In genomic region chr1:208652300-208653160, GRCh38 we compare ENCODE assay signal across 8 cellular contexts.
A peak's percentile ranks its signal among the peaks of the same experiment; 100 is the strongest.
DNase-seq lines count a peak whose midpoint lies in the region; ATAC-seq, FAIRE-seq and TF ChIP-seq lines count a peak whose summit lies in the region.

No MANE protein-coding gene starts in this region.

- TF ChIP-seq CTCF in Peyer's patch (IDR thresholded peaks at IDR 0.05) (peak; percentile 30 to 84 (median 72)), K562 (IDR thresholded peaks at IDR 0.05 in 2 of 3, conservative IDR thresholded peaks at IDR 0.05 in 1 of 3; ENCODE audit: insufficient read depth in 2 of 3, low read depth in 1 of 3, low read length in 3 of 3) (peak; percentile 61 to 82 (median 77)), spleen (IDR thresholded peaks at IDR 0.05 in 8 of 11, conservative IDR thresholded peaks at IDR 0.05 in 3 of 11) (peak; percentile 59 to 91 (median 78))

- POLR2A ChIA-PET in K562 (lab: Yijun Ruan, JAX), result interaction anchor here (0.6 to 0.7 kb wide), 2 partner anchors 29 to 610 kb away, joined by 3 read pairs; no protein-coding TSS in a partner anchor

- in situ Hi-C loops in K562 (cut with MboI), result no loop called here

- intact Hi-C loops in K562 (cut with micrococcal nuclease) (loop anchor here (1.0 to 2.0 kb wide), 4 partner anchors 596 to 914 kb away; no protein-coding TSS in a partner anchor), spleen (cut with DNase I; ENCODE audit: low total_unique reads) (loop anchor here (5.0 kb wide), 1 partner anchor 540 kb away; no protein-coding TSS in a partner anchor)

- H3K4me1 ChIP-seq in Peyer's patch, result no peaks in the 10 kb centered on the region
- no peaks in the 10 kb centered on the region for H3K4me1 ChIP-seq in K562 (replicated peaks in 1 of 2; ENCODE audit: control insufficient read depth in 2 of 2, insufficient read depth in 2 of 2, low read length in 2 of 2)
- H3K4me1 ChIP-seq in spleen, result no peaks in the 10 kb centered on the region

- DNase-seq in GM04503 (ENCODE audit: low read depth), result peak; percentile 23
- DNase-seq in H4 (ENCODE audit: low spot score), result peak; percentile 74
- DNase-seq in MG63, result peak; percentile 59
- DNase-seq in Peyer's patch, result peak in 1 of 3 donors; percentile 66
- peak; percentile 51 to 70 (median 59) for DNase-seq in K562 (ENCODE audit: extremely low read depth in 1 of 4, low spot score in 3 of 4)
- DNase-seq in iPS-NIHi7 (ENCODE audit: extremely low spot score), result peak; percentile 77
- DNase-seq in spleen, result no peak

- ATAC-seq in K562 (peak; percentile 98), HG03108 (IDR thresholded peaks at IDR 0.05; ENCODE audit: unreplicated experiment) (no peak)

- no peak overlapping the region for H3K4me2 ChIP-seq in K562 (ENCODE audit: insufficient read depth, low read length)

- peak; percentile 92 for FAIRE-seq in K562 (lab: Jason Lieb, UNC)

- no peak overlapping the region for H3K27ac ChIP-seq in Peyer's patch
- no peak overlapping the region for H3K27ac ChIP-seq in K562 (ENCODE audit: extremely low read depth, low read depth, low read length)
- no peak overlapping the region for H3K27ac ChIP-seq in spleen

- CTCF ChIA-PET in K562 (lab: Yijun Ruan, JAX; ENCODE audit: low intra/inter-chr PET ratio), result interaction anchor here (0.6 to 0.7 kb wide), 3 partner anchors 152 to 241 kb away, joined by 3 read pairs; no protein-coding TSS in a partner anchor

- no peak overlapping the region for H3K4me3 ChIP-seq in MG63
- H3K4me3 ChIP-seq in Peyer's patch, result no peak overlapping the region
- no peak overlapping the region for H3K4me3 ChIP-seq in K562
- H3K4me3 ChIP-seq in spleen, result no peak overlapping the region

- 3% methylated on average over 8 of the region's 8 CpGs for WGBS in K562 (ENCODE audit: insufficient coverage, low coverage, missing lambda C conversion rate)
- 16 to 21% (median 19%) methylated on average over 8 of the region's 8 CpGs for WGBS in spleen, 5 donors

- no peaks in the 10 kb centered on the region for H4K20me1 ChIP-seq in K562 (replicated peaks; ENCODE audit: control insufficient read depth, insufficient read depth, low read length)

- no peaks in the 10 kb centered on the region for H3K9me1 ChIP-seq in K562 (ENCODE audit: control insufficient read depth, insufficient read depth, low read length)

- TF ChIP-seq POLR2A in Peyer's patch (IDR thresholded peaks at IDR 0.05) (no peak), K562 (conservative IDR thresholded peaks at IDR 0.05) (no peak), spleen (IDR thresholded peaks at IDR 0.05) (no peak)

- no peaks in the 10 kb centered on the region for H3K9me3 ChIP-seq in MG63
- no peaks in the 10 kb centered on the region for H3K9me3 ChIP-seq in Peyer's patch
- no peaks in the 10 kb centered on the region for H3K9me3 ChIP-seq in K562 (replicated peaks; ENCODE audit: control insufficient read depth, insufficient read depth, low read depth, low read length)
- no peaks in the 10 kb centered on the region for H3K9me3 ChIP-seq in spleen

- H3K79me2 ChIP-seq in K562 (ENCODE audit: control insufficient read depth, insufficient read depth, low read length), result no peaks in the 10 kb centered on the region

- no peak overlapping the region for H2AFZ ChIP-seq in K562 (ENCODE audit: low read depth, low read length)

- TF ChIP-seq RAD21 in K562 (CRISPR knock-in tag; conservative IDR thresholded peaks at IDR 0.05 in 1 of 2, IDR thresholded peaks at IDR 0.05 in 1 of 2), result peak; percentile 40 to 66; a peak in 3 of 4 replicates

- H3K9ac ChIP-seq in K562 (ENCODE audit: insufficient read depth in 1 of 2, low read depth in 2 of 2, low read length in 2 of 2), result no peak overlapping the region

- H3K27me3 ChIP-seq in MG63, result peaks cover 3% of the 10 kb centered on the region; the same call in 1 of the 2 replicates
- no peaks in the 10 kb centered on the region for H3K27me3 ChIP-seq in Peyer's patch
- H3K27me3 ChIP-seq in K562 (ENCODE audit: control insufficient read depth in 2 of 2, insufficient read depth in 2 of 2, low read length in 2 of 2), result no peaks in the 10 kb centered on the region
- H3K27me3 ChIP-seq in spleen (replicated peaks in 1 of 7), result peaks cover 0 to 49% (median 7%) of the 10 kb centered on the region in 7 donors

- no TSS peak for BruUV-seq in K562 (replicated peaks; lab: Mats Ljungman, UMichigan)

- H3K36me3 ChIP-seq in MG63 (no peaks in the 10 kb centered on the region), Peyer's patch (no peaks in the 10 kb centered on the region), K562 (ENCODE audit: control insufficient read depth, insufficient read depth, low read length) (no peaks in the 10 kb centered on the region), spleen (no peaks in the 10 kb centered on the region)

- no peak for TF ChIP-seq EP300 in K562 (IDR thresholded peaks at IDR 0.05; ENCODE audit: low read length)

TF ChIP-seq in K562, 482 proteins besides CTCF, POLR2A, EP300 and RAD21 (continues in another document):
- TF ChIP-seq CREB3 (tag; conservative IDR thresholded peaks at IDR 0.05; ENCODE audit: low read depth) (no peak), ZNF584 (CRISPR knock-in tag; IDR thresholded peaks at IDR 0.05; ENCODE audit: low read depth) (no peak), SNRNP70 (optimal IDR thresholded peaks at IDR 0.05; ENCODE audit: low read depth, low read length) (no peak), SMC3 (conservative IDR thresholded peaks at IDR 0.05; ENCODE audit: insufficient read depth, low read depth, low read length) (peak; percentile 41; the same call in 1 of the 2 replicates), PHTF2 (CRISPR knock-in tag; IDR thresholded peaks at IDR 0.05) (no peak), REST (CRISPR knock-in tag; IDR thresholded peaks at IDR 0.05; ENCODE audit: low read depth) (no peak), ZNF23 (CRISPR knock-in tag; IDR thresholded peaks at IDR 0.05) (no peak), RFX1 (IDR thresholded peaks at IDR 0.05) (peak; percentile 77), XRCC5 (IDR thresholded peaks at IDR 0.05; ENCODE audit: low read depth, low read length) (0 out of 2 replicates have a peak, but pooled peaks have one; percentile 55), TCF3 (CRISPR knock-in tag; IDR thresholded peaks at IDR 0.05) (no peak), NR4A1 (CRISPR knock-in tag; IDR thresholded peaks at IDR 0.05) (no peak), NR4A1 (tag; IDR thresholded peaks at IDR 0.05) (no peak), ZNF354B (CRISPR knock-in tag; IDR thresholded peaks at IDR 0.05) (no peak), LEF1 (IDR thresholded peaks at IDR 0.05) (no peak), FIP1L1 (IDR thresholded peaks at IDR 0.05; ENCODE audit: low read depth, low read length, poor library complexity, severe bottlenecking) (no peak), HLTF (IDR thresholded peaks at IDR 0.05) (no peak)
- TF ChIP-seq, protein P1, sequence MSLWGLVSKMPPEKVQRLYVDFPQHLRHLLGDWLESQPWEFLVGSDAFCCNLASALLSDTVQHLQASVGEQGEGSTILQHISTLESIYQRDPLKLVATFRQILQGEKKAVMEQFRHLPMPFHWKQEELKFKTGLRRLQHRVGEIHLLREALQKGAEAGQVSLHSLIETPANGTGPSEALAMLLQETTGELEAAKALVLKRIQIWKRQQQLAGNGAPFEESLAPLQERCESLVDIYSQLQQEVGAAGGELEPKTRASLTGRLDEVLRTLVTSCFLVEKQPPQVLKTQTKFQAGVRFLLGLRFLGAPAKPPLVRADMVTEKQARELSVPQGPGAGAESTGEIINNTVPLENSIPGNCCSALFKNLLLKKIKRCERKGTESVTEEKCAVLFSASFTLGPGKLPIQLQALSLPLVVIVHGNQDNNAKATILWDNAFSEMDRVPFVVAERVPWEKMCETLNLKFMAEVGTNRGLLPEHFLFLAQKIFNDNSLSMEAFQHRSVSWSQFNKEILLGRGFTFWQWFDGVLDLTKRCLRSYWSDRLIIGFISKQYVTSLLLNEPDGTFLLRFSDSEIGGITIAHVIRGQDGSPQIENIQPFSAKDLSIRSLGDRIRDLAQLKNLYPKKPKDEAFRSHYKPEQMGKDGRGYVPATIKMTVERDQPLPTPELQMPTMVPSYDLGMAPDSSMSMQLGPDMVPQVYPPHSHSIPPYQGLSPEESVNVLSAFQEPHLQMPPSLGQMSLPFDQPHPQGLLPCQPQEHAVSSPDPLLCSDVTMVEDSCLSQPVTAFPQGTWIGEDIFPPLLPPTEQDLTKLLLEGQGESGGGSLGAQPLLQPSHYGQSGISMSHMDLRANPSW (CRISPR knock-in tag; IDR thresholded peaks at IDR 0.05), result no peak
